20 cellular contexts compared by ENCODE assay signal in genomic region chr10:123841115-123841514, GRCh38. TPM values are rescaled to one million over a fixed set of nuclear protein-coding genes. Genes with fewer than 3 reads are reported as not detected.
"Had no signal": no experiment of that assay in that cellular context is flagged by ENCODE, and none has a peak within 500 bp of the region (broad histone marks: within the 10 kb centered on the region; RNA-seq: fewer than 3 reads in every experiment).

No MANE protein-coding gene starts in this region.

- H3K27me3 ChIP-seq: MG63, SJSA1 had no signal

- ATAC-seq: HepG2 had no signal

- H3K4me3 ChIP-seq: MG63, SJSA1, SK-N-MC had no signal

- H3K36me3 ChIP-seq: MG63, SJSA1 had no signal

- H3K27ac ChIP-seq: SJSA1, SK-N-MC had no signal

- H3K4me1 ChIP-seq: SJSA1 had no signal

- DNase-seq: IMR-90, Karpas-422, KG1, MG63, NCI-H1092, NCI-H1105 treated with DMSO at 0.1 percent for 48 hours, NCI-H1417 treated with DMSO at 0.1 percent for 48 hours, NCI-H146, NCI-H1930, NCI-H2081, NCI-H2107, NCI-H2227 treated with DMSO at 0.1 percent for 48 hours, NCI-H526 treated with DMSO at 0.1 percent for 48 hours, NCI-H748 treated with DMSO at 0.1 percent for 48 hours, Right ventricle myocardium superior, RPMI8226, SIG-M5 had no signal

- H3K9me3 ChIP-seq: MG63, SJSA1 had no signal

RNA-seq across cellular contexts. Expression of gene CPXM2, which starts 50.5 kb away (rescaled TPM):
- total RNA-seq: HepG2, IMR-90, SJSA1 had no signal
- polyA plus RNA-seq: IMR-90 had no signal
